Comparison of ENCODE assay signal across 21 cellular contexts in genomic region chr13:41915096-41915495, GRCh38. TPM values are rescaled to one million over a fixed set of nuclear protein-coding genes. Genes with fewer than 3 reads are reported as not detected.
DNase-seq lines count a peak whose midpoint lies in the region; ATAC-seq, FAIRE-seq and TF ChIP-seq lines count a peak whose summit lies in the region.
"Had no signal": no experiment of that assay in that cellular context is flagged by ENCODE, and none has a peak within 500 bp of the region (broad histone marks: within the 10 kb centered on the region; RNA-seq: fewer than 3 reads in every experiment).

No MANE protein-coding gene starts in this region.

- no peak overlapping the region for H3K4me3 Mint-ChIP-seq in activated naive CD8-positive, alpha-beta T cell treated with anti-CD3 and anti-CD28 coated beads for 36 hours
- no peak overlapping the region for H3K4me3 Mint-ChIP-seq in activated CD8-positive, alpha-beta memory T cell treated with anti-CD3 and anti-CD28 coated beads, Interleukin-2, amount 10 ng/mL, durations not matched to agents 7 days and 5 days
- H3K4me3 Mint-ChIP-seq: dendritic cell treated with granulocyte-macrophage colony-stimulating factor and Interleukin-4, amounts not matched to agents 40 ng/mL and 50 ng/mL, for 4 days; neural progenitor cell had no signal

- FAIRE-seq in GM19239 (lab: Jason Lieb, UNC): peak; percentile 93

- peaks cover 40 to 64% (median 57%) of the 10 kb centered on the region in 10 experiments for H3K4me1 ChIP-seq in BLaER1 treated with 17β-estradiol and CSF1 and Interleukin-3, amounts not matched to agents 10 nM and 100 nM
- H3K4me1 ChIP-seq in body of pancreas: peaks cover 9% of the 10 kb centered on the region
- H3K4me1 ChIP-seq: neural progenitor cell had no signal

- ATAC-seq in left ventricle myocardium superior (peak; percentile 36), body of pancreas (no peak)
- no peak for ATAC-seq in activated CD8-positive, alpha-beta memory T cell treated with anti-CD3 and anti-CD28 coated beads, Interleukin-2, amount 10 ng/mL, durations not matched to agents 7 days and 5 days

- intact Hi-C loops in left ventricle myocardium superior (cut with micrococcal nuclease): no loop called here
- intact Hi-C loops in body of pancreas (cut with DNase I): no loop called here

- H3K4me1 Mint-ChIP-seq in activated naive CD8-positive, alpha-beta T cell treated with anti-CD3 and anti-CD28 coated beads for 36 hours: peaks cover 57% of the 10 kb centered on the region
- H3K4me1 Mint-ChIP-seq in activated CD8-positive, alpha-beta memory T cell treated with anti-CD3 and anti-CD28 coated beads, Interleukin-2, amount 10 ng/mL, durations not matched to agents 7 days and 5 days: peaks cover 27% of the 10 kb centered on the region
- H3K4me1 Mint-ChIP-seq: neural progenitor cell had no signal

- no peaks in the 10 kb centered on the region for H3K9me3 ChIP-seq in BLaER1 treated with 17β-estradiol and CSF1 and Interleukin-3, amounts not matched to agents 10 nM and 100 nM (replicated peaks in 1 of 11)
- H3K9me3 ChIP-seq in body of pancreas: no peaks in the 10 kb centered on the region
- H3K9me3 ChIP-seq: esophagus squamous epithelium, SJCRH30, testis had no signal

- DNase-seq in GM19239 (ENCODE audit: insufficient read length, low spot score): no peak
- no peak for DNase-seq in activated naive CD8-positive, alpha-beta T cell treated with anti-CD3 and anti-CD28 coated beads for 36 hours
- no peak for DNase-seq in left ventricle myocardium superior
- no peak for DNase-seq in activated CD8-positive, alpha-beta memory T cell treated with anti-CD3 and anti-CD28 coated beads, Interleukin-2, amount 10 ng/mL, durations not matched to agents 7 days and 5 days
- no peak for DNase-seq in body of pancreas
- no peak for DNase-seq in midbrain (lab: John Stamatoyannopoulos, UW)
- no peak for DNase-seq in NCI-H345 (lab: John Stamatoyannopoulos, UW)
- DNase-seq: activated CD4-positive, alpha-beta T cell treated with anti-CD3 and anti-CD28 coated beads for 48 hours; activated T-cell treated with anti-CD3 and anti-CD28 coated beads, Interleukin-2, amount 50 U/mL, for 1 hour; DMS153; esophagus squamous epithelium; Kasumi-1; mesendoderm; NCI-H1436; NCI-H2227 treated with DMSO at 0.1 percent for 48 hours; SJCRH30; T-helper 9 cell; testis had no signal

- H4K20me1 ChIP-seq in BLaER1 treated with 17β-estradiol and CSF1 and Interleukin-3, amounts not matched to agents 10 nM and 100 nM: no peaks in the 10 kb centered on the region

- peak overlapping the region; percentile 97 for H3K27ac Mint-ChIP-seq in activated naive CD8-positive, alpha-beta T cell treated with anti-CD3 and anti-CD28 coated beads for 36 hours
- no peak overlapping the region for H3K27ac Mint-ChIP-seq in activated CD8-positive, alpha-beta memory T cell treated with anti-CD3 and anti-CD28 coated beads, Interleukin-2, amount 10 ng/mL, durations not matched to agents 7 days and 5 days
- H3K27ac Mint-ChIP-seq: dendritic cell treated with granulocyte-macrophage colony-stimulating factor and Interleukin-4, amounts not matched to agents 40 ng/mL and 50 ng/mL, for 4 days; neural progenitor cell had no signal

- H3K36me3 ChIP-seq in BLaER1 treated with 17β-estradiol and CSF1 and Interleukin-3, amounts not matched to agents 10 nM and 100 nM: peaks cover 0 to 16% (median 3%) of the 10 kb centered on the region in 11 experiments; a peak in 7 of 22 replicates
- H3K36me3 ChIP-seq in body of pancreas (replicated peaks in 1 of 2; ENCODE audit: insufficient read depth in 1 of 2, low read depth in 2 of 2): no peaks in the 10 kb centered on the region
- H3K36me3 ChIP-seq: esophagus squamous epithelium, neural progenitor cell, SJCRH30 had no signal

- no peaks in the 10 kb centered on the region for H3K27me3 Mint-ChIP-seq in activated naive CD8-positive, alpha-beta T cell treated with anti-CD3 and anti-CD28 coated beads for 36 hours
- H3K27me3 Mint-ChIP-seq in activated CD8-positive, alpha-beta memory T cell treated with anti-CD3 and anti-CD28 coated beads, Interleukin-2, amount 10 ng/mL, durations not matched to agents 7 days and 5 days: no peaks in the 10 kb centered on the region
- H3K27me3 Mint-ChIP-seq: dendritic cell treated with granulocyte-macrophage colony-stimulating factor and Interleukin-4, amounts not matched to agents 40 ng/mL and 50 ng/mL, for 4 days had no signal

- no peaks in the 10 kb centered on the region for H3K9me3 Mint-ChIP-seq in activated naive CD8-positive, alpha-beta T cell treated with anti-CD3 and anti-CD28 coated beads for 36 hours
- no peaks in the 10 kb centered on the region for H3K9me3 Mint-ChIP-seq in activated CD8-positive, alpha-beta memory T cell treated with anti-CD3 and anti-CD28 coated beads, Interleukin-2, amount 10 ng/mL, durations not matched to agents 7 days and 5 days (ENCODE audit: low read depth)
- H3K9me3 Mint-ChIP-seq: dendritic cell treated with granulocyte-macrophage colony-stimulating factor and Interleukin-4, amounts not matched to agents 40 ng/mL and 50 ng/mL, for 4 days; neural progenitor cell had no signal

- H3K9ac ChIP-seq in BLaER1 treated with 17β-estradiol and CSF1 and Interleukin-3, amounts not matched to agents 10 nM and 100 nM: peak overlapping the region in 2 of 11 experiments; percentile 36 to 77; a peak in 5 of 22 replicates
- H3K9ac ChIP-seq: neural progenitor cell had no signal

- no peak overlapping the region for H3K4me3 ChIP-seq in BLaER1 treated with 17β-estradiol and CSF1 and Interleukin-3, amounts not matched to agents 10 nM and 100 nM
- no peak overlapping the region for H3K4me3 ChIP-seq in body of pancreas
- H3K4me3 ChIP-seq: esophagus squamous epithelium, neural progenitor cell, SJCRH30, testis had no signal

- peak overlapping the region; percentile 72 to 89 (median 84) for H3K4me2 ChIP-seq in BLaER1 treated with 17β-estradiol and CSF1 and Interleukin-3, amounts not matched to agents 10 nM and 100 nM
- H3K4me2 ChIP-seq: neural progenitor cell had no signal

- CTCF ChIA-PET in activated CD8-positive, alpha-beta memory T cell treated with anti-CD3 and anti-CD28 coated beads, Interleukin-2, amount 10 ng/mL, durations not matched to agents 7 days and 5 days (lab: Charles Lee): no interaction called here

- peak overlapping the region in 9 of 11 experiments; percentile 65 to 90 (median 80); a peak in 16 of 22 replicates for H3K27ac ChIP-seq in BLaER1 treated with 17β-estradiol and CSF1 and Interleukin-3, amounts not matched to agents 10 nM and 100 nM
- no peak overlapping the region for H3K27ac ChIP-seq in body of pancreas
- H3K27ac ChIP-seq: esophagus squamous epithelium, neural progenitor cell, SJCRH30, testis had no signal

- H3K27me3 ChIP-seq in BLaER1 treated with 17β-estradiol and CSF1 and Interleukin-3, amounts not matched to agents 10 nM and 100 nM: no peaks in the 10 kb centered on the region
- H3K27me3 ChIP-seq in body of pancreas: no peaks in the 10 kb centered on the region
- H3K27me3 ChIP-seq: esophagus squamous epithelium, neural progenitor cell, SJCRH30, testis had no signal

- no peak for TF ChIP-seq POLR2A in body of pancreas (IDR thresholded peaks at IDR 0.05)

- no peak for TF ChIP-seq CTCF in body of pancreas (IDR thresholded peaks at IDR 0.05)

- H3K36me3 Mint-ChIP-seq in activated naive CD8-positive, alpha-beta T cell treated with anti-CD3 and anti-CD28 coated beads for 36 hours: peaks cover 22% of the 10 kb centered on the region
- H3K36me3 Mint-ChIP-seq in activated CD8-positive, alpha-beta memory T cell treated with anti-CD3 and anti-CD28 coated beads, Interleukin-2, amount 10 ng/mL, durations not matched to agents 7 days and 5 days: peaks cover 6% of the 10 kb centered on the region

RNA-seq across cellular contexts. Expression of gene VWA8, which starts 45.8 kb away (rescaled TPM):
- 10 to 100 TPM; 22.6 to 23.1 TPM for total RNA-seq in activated naive CD8-positive, alpha-beta T cell treated with anti-CD3 and anti-CD28 coated beads for 36 hours
- total RNA-seq in left ventricle myocardium superior: 45.0 TPM
- 10 to 100 TPM; 14.9 to 17.4 TPM for total RNA-seq in activated CD8-positive, alpha-beta memory T cell treated with anti-CD3 and anti-CD28 coated beads, Interleukin-2, amount 10 ng/mL, durations not matched to agents 7 days and 5 days
- 10 to 100 TPM; 15.8 to 29.3 TPM for total RNA-seq in body of pancreas

Comparison
In these comparisons a context has a peak if more than half of its experiments do, and no peak if none do; other contexts are left out.
1. H3K27ac ChIP-seq: peak in BLaER1 treated with 17β-estradiol and CSF1 and Interleukin-3, amounts not matched to agents 10 nM and 100 nM (9 of 11); none in body of pancreas (0 of 4).